1 cellular context compared by ENCODE assay signal in genomic region chr16:3158498-3159314, GRCh38.
TF ChIP-seq lines count a peak whose summit lies in the region.

No MANE protein-coding gene starts in this region.

TF ChIP-seq in H1, 55 proteins besides CTCF, POLR2A, EP300 and RAD21 (continued from another document):
- TF ChIP-seq EZH2 (IDR thresholded peaks at IDR 0.05; ENCODE audit: low read depth, low read length, severe bottlenecking) = no peak
- peak; percentile 78 for TF ChIP-seq KDM4A (IDR thresholded peaks at IDR 0.05; ENCODE audit: low read depth, low read length, severe bottlenecking)
- no peak; the same call in 1 of the 2 replicates for TF ChIP-seq BRCA1 (IDR thresholded peaks at IDR 0.05; ENCODE audit: low read depth, low read length)
- TF ChIP-seq BACH1 (IDR thresholded peaks at IDR 0.05; ENCODE audit: low read length) = peak; percentile 68
- TF ChIP-seq SIN3A (conservative IDR thresholded peaks at IDR 0.05 in 1 of 2, IDR thresholded peaks at IDR 0.05 in 1 of 2; ENCODE audit: low read depth in 1 of 2, low read length in 2 of 2) = no peak
- TF ChIP-seq FOSL1 (IDR thresholded peaks at IDR 0.05; ENCODE audit: insufficient read depth, low read depth, low read length) = no peak
- no peak for TF ChIP-seq BCL11A (IDR thresholded peaks at IDR 0.05; ENCODE audit: low read depth in 2 of 2, low read length in 2 of 2)
- TF ChIP-seq TBP (IDR thresholded peaks at IDR 0.05; ENCODE audit: low read depth, low read length) = peak; percentile 98
- TF ChIP-seq HDAC2 (IDR thresholded peaks at IDR 0.05; ENCODE audit: borderline replicate concordance in 1 of 2, low read depth in 2 of 2, low read length in 2 of 2) = 0 out of 4 replicates have a peak, but pooled peaks of 1 of the 2 experiments have one; percentile 26
- TF ChIP-seq CBX8 (IDR thresholded peaks at IDR 0.05; ENCODE audit: borderline replicate concordance, low read depth, low read length) = no peak
- no peak for TF ChIP-seq CBX5 (IDR thresholded peaks at IDR 0.05; ENCODE audit: low read depth, low read length)
- peak; percentile 35 for TF ChIP-seq CTBP2 (IDR thresholded peaks at IDR 0.05; ENCODE audit: borderline replicate concordance, insufficient read depth, insufficient read length, low read length)
- TF ChIP-seq POU5F1 (IDR thresholded peaks at IDR 0.05; ENCODE audit: low read depth, low read length) = no peak
- no peak for TF ChIP-seq GABPA (IDR thresholded peaks at IDR 0.05; ENCODE audit: borderline replicate concordance, insufficient read depth, low read length)
- TF ChIP-seq TEAD4 (IDR thresholded peaks at IDR 0.05; ENCODE audit: low read depth, low read length) = peak; percentile 23; the same call in 1 of the 2 replicates
- no peak for TF ChIP-seq SP1 (IDR thresholded peaks at IDR 0.05; ENCODE audit: low read depth, low read length)
- no peak for TF ChIP-seq SIX5 (IDR thresholded peaks at IDR 0.05; ENCODE audit: low read depth, low read length)
- no peak for TF ChIP-seq CHD7 (IDR thresholded peaks at IDR 0.05; ENCODE audit: insufficient replicate concordance, low read length)
- TF ChIP-seq ASH2L (IDR thresholded peaks at IDR 0.05; ENCODE audit: low read length) = peak; percentile 63
- TF ChIP-seq CEBPB (IDR thresholded peaks at IDR 0.05; ENCODE audit: low read depth, low read length) = no peak
- no peak for TF ChIP-seq RXRA (IDR thresholded peaks at IDR 0.05; ENCODE audit: insufficient read depth, low read depth, low read length)
- no peak for TF ChIP-seq ZNF274 (IDR thresholded peaks at IDR 0.05; ENCODE audit: borderline replicate concordance, extremely low read depth, low read length)
- TF ChIP-seq, protein P1, sequence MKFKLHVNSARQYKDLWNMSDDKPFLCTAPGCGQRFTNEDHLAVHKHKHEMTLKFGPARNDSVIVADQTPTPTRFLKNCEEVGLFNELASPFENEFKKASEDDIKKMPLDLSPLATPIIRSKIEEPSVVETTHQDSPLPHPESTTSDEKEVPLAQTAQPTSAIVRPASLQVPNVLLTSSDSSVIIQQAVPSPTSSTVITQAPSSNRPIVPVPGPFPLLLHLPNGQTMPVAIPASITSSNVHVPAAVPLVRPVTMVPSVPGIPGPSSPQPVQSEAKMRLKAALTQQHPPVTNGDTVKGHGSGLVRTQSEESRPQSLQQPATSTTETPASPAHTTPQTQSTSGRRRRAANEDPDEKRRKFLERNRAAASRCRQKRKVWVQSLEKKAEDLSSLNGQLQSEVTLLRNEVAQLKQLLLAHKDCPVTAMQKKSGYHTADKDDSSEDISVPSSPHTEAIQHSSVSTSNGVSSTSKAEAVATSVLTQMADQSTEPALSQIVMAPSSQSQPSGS (IDR thresholded peaks at IDR 0.05; ENCODE audit: low read length) = no peak
- no peak for TF ChIP-seq CHD2 (IDR thresholded peaks at IDR 0.05; ENCODE audit: low read length)
- TF ChIP-seq CREB1 (IDR thresholded peaks at IDR 0.05) = peak; percentile 65
- no peak for TF ChIP-seq TCF12 (IDR thresholded peaks at IDR 0.05; ENCODE audit: low read depth, low read length)
- TF ChIP-seq, protein P2, sequence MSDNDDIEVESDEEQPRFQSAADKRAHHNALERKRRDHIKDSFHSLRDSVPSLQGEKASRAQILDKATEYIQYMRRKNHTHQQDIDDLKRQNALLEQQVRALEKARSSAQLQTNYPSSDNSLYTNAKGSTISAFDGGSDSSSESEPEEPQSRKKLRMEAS (IDR thresholded peaks at IDR 0.05) = peak; percentile 30; the same call in 1 of the 2 replicates
- peak; percentile 75; the same call in 1 of the 2 replicates for TF ChIP-seq KDM1A (IDR thresholded peaks at IDR 0.05; ENCODE audit: borderline replicate concordance, low read length)
- TF ChIP-seq CHD1 (IDR thresholded peaks at IDR 0.05; ENCODE audit: low read depth, low read length) = no peak
- no peak for TF ChIP-seq KDM5A (IDR thresholded peaks at IDR 0.05; ENCODE audit: low read length)
- no peak for TF ChIP-seq EGR1 (IDR thresholded peaks at IDR 0.05; ENCODE audit: borderline replicate concordance, low read depth, low read length)
- no peak for TF ChIP-seq SAP30 (IDR thresholded peaks at IDR 0.05; ENCODE audit: insufficient read depth, insufficient replicate concordance, low read length)
- TF ChIP-seq HDAC6 (IDR thresholded peaks at IDR 0.05; ENCODE audit: low read depth, low read length) = no peak
- peak; percentile 22; the same call in 1 of the 2 replicates for TF ChIP-seq RBBP5 (IDR thresholded peaks at IDR 0.05; ENCODE audit: borderline replicate concordance, low read depth, low read length)
- TF ChIP-seq JUND (IDR thresholded peaks at IDR 0.05; ENCODE audit: low read length) = no peak
- 0 out of 2 replicates have a peak, but pooled peaks have one; percentile 2 for TF ChIP-seq MAFK (IDR thresholded peaks at IDR 0.05; ENCODE audit: low read depth, low read length)
- TF ChIP-seq TAF1 (IDR thresholded peaks at IDR 0.05; ENCODE audit: low read depth, low read length) = peak; percentile 45
- TF ChIP-seq PHF8 (conservative IDR thresholded peaks at IDR 0.05; ENCODE audit: low read depth, low read length) = peak; percentile 49
- TF ChIP-seq RFX5 (IDR thresholded peaks at IDR 0.05; ENCODE audit: borderline replicate concordance, low read depth, low read length) = no peak
- no peak for TF ChIP-seq SUZ12 (IDR thresholded peaks at IDR 0.05; ENCODE audit: low read length)
